2 cellular contexts compared by ENCODE assay signal in the genomic region with DNA sequence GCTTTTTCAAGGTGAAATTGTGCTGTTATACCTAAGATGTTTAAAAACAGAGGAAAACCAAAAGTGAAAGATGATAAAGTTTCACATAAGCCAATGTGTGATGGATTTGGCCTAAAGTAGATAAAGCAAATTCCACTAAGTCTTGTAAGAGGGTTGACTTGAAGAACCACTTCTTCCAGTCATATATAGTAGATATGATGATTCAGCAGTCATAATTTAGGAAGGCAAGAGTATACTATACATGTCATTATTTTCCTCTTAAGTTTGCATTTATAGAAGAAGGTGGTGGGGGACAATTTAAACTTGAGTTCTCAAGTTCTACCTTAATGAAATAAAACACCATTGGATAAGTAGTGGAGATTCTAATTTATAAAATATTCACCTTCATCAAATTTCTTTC.
TF ChIP-seq lines count a peak whose summit lies in the region.

No MANE protein-coding gene starts in this region.

TF ChIP-seq in HepG2, 621 proteins besides CTCF, POLR2A, EP300 and RAD21:
- TF ChIP-seq, protein P1, sequence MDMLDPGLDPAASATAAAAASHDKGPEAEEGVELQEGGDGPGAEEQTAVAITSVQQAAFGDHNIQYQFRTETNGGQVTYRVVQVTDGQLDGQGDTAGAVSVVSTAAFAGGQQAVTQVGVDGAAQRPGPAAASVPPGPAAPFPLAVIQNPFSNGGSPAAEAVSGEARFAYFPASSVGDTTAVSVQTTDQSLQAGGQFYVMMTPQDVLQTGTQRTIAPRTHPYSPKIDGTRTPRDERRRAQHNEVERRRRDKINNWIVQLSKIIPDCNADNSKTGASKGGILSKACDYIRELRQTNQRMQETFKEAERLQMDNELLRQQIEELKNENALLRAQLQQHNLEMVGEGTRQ (IDR thresholded peaks at IDR 0.05; ENCODE audit: low read depth, low read length) = no peak
- TF ChIP-seq, protein P1 (CRISPR knock-in tag; IDR thresholded peaks at IDR 0.05; ENCODE audit: borderline replicate concordance) = no peak
- TF ChIP-seq, protein P2, sequence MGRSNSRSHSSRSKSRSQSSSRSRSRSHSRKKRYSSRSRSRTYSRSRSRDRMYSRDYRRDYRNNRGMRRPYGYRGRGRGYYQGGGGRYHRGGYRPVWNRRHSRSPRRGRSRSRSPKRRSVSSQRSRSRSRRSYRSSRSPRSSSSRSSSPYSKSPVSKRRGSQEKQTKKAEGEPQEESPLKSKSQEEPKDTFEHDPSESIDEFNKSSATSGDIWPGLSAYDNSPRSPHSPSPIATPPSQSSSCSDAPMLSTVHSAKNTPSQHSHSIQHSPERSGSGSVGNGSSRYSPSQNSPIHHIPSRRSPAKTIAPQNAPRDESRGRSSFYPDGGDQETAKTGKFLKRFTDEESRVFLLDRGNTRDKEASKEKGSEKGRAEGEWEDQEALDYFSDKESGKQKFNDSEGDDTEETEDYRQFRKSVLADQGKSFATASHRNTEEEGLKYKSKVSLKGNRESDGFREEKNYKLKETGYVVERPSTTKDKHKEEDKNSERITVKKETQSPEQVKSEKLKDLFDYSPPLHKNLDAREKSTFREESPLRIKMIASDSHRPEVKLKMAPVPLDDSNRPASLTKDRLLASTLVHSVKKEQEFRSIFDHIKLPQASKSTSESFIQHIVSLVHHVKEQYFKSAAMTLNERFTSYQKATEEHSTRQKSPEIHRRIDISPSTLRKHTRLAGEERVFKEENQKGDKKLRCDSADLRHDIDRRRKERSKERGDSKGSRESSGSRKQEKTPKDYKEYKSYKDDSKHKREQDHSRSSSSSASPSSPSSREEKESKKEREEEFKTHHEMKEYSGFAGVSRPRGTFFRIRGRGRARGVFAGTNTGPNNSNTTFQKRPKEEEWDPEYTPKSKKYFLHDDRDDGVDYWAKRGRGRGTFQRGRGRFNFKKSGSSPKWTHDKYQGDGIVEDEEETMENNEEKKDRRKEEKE (IDR thresholded peaks at IDR 0.05) = no peak
- TF ChIP-seq MAFK (conservative IDR thresholded peaks at IDR 0.05 in 1 of 2, IDR thresholded peaks at IDR 0.05 in 1 of 2; ENCODE audit: low read length in 2 of 2) = peak; percentile 7 to 64; a peak in 2 of 4 replicates
- TF ChIP-seq MAFF (IDR thresholded peaks at IDR 0.05; ENCODE audit: low read depth, low read length) = peak; percentile 47
- no peak for TF ChIP-seq ZNF382 (CRISPR knock-in tag; IDR thresholded peaks at IDR 0.05; ENCODE audit: borderline replicate concordance)
- TF ChIP-seq RFX3 (CRISPR knock-in tag; IDR thresholded peaks at IDR 0.05) = no peak

TF ChIP-seq in GM12878, 131 proteins besides CTCF, POLR2A, EP300 and RAD21:
- TF ChIP-seq ZNF384 (IDR thresholded peaks at IDR 0.05; ENCODE audit: borderline replicate concordance, low read depth, low read length) (no peak), SREBF2 (IDR thresholded peaks at IDR 0.05; ENCODE audit: low read length) (no peak), TBL1XR1 (IDR thresholded peaks at IDR 0.05; ENCODE audit: low read depth, low read length) (no peak), TAF1 (IDR thresholded peaks at IDR 0.05; ENCODE audit: borderline replicate concordance, low read depth, low read length) (no peak), HDAC2 (IDR thresholded peaks at IDR 0.05) (no peak), NR2C2 (IDR thresholded peaks at IDR 0.05; ENCODE audit: borderline replicate concordance, control insufficient read depth, insufficient read length, low read depth) (no peak), CBX3 (IDR thresholded peaks at IDR 0.05; ENCODE audit: borderline replicate concordance, low read depth) (no peak), SRF (IDR thresholded peaks at IDR 0.05; ENCODE audit: low read depth in 2 of 2, low read length in 2 of 2) (no peak), RAD51 (IDR thresholded peaks at IDR 0.05) (no peak), BACH1 (IDR thresholded peaks at IDR 0.05; ENCODE audit: borderline replicate concordance) (no peak), MEF2B (IDR thresholded peaks at IDR 0.05; ENCODE audit: partially characterized antibody, poor library complexity, severe bottlenecking) (no peak)
- TF ChIP-seq, protein P3, sequence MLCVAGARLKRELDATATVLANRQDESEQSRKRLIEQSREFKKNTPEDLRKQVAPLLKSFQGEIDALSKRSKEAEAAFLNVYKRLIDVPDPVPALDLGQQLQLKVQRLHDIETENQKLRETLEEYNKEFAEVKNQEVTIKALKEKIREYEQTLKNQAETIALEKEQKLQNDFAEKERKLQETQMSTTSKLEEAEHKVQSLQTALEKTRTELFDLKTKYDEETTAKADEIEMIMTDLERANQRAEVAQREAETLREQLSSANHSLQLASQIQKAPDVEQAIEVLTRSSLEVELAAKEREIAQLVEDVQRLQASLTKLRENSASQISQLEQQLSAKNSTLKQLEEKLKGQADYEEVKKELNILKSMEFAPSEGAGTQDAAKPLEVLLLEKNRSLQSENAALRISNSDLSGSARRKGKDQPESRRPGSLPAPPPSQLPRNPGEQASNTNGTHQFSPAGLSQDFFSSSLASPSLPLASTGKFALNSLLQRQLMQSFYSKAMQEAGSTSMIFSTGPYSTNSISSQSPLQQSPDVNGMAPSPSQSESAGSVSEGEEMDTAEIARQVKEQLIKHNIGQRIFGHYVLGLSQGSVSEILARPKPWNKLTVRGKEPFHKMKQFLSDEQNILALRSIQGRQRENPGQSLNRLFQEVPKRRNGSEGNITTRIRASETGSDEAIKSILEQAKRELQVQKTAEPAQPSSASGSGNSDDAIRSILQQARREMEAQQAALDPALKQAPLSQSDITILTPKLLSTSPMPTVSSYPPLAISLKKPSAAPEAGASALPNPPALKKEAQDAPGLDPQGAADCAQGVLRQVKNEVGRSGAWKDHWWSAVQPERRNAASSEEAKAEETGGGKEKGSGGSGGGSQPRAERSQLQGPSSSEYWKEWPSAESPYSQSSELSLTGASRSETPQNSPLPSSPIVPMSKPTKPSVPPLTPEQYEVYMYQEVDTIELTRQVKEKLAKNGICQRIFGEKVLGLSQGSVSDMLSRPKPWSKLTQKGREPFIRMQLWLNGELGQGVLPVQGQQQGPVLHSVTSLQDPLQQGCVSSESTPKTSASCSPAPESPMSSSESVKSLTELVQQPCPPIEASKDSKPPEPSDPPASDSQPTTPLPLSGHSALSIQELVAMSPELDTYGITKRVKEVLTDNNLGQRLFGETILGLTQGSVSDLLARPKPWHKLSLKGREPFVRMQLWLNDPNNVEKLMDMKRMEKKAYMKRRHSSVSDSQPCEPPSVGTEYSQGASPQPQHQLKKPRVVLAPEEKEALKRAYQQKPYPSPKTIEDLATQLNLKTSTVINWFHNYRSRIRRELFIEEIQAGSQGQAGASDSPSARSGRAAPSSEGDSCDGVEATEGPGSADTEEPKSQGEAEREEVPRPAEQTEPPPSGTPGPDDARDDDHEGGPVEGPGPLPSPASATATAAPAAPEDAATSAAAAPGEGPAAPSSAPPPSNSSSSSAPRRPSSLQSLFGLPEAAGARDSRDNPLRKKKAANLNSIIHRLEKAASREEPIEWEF (IDR thresholded peaks at IDR 0.05; ENCODE audit: insufficient replicate concordance, low read depth, low read length) = no peak
- TF ChIP-seq, protein P4, sequence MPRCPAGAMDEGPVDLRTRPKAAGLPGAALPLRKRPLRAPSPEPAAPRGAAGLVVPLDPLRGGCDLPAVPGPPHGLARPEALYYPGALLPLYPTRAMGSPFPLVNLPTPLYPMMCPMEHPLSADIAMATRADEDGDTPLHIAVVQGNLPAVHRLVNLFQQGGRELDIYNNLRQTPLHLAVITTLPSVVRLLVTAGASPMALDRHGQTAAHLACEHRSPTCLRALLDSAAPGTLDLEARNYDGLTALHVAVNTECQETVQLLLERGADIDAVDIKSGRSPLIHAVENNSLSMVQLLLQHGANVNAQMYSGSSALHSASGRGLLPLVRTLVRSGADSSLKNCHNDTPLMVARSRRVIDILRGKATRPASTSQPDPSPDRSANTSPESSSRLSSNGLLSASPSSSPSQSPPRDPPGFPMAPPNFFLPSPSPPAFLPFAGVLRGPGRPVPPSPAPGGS (IDR thresholded peaks at IDR 0.05; ENCODE audit: borderline replicate concordance, insufficient read depth, low read depth, low read length, poor library complexity, severe bottlenecking) = no peak
- TF ChIP-seq, protein P5, sequence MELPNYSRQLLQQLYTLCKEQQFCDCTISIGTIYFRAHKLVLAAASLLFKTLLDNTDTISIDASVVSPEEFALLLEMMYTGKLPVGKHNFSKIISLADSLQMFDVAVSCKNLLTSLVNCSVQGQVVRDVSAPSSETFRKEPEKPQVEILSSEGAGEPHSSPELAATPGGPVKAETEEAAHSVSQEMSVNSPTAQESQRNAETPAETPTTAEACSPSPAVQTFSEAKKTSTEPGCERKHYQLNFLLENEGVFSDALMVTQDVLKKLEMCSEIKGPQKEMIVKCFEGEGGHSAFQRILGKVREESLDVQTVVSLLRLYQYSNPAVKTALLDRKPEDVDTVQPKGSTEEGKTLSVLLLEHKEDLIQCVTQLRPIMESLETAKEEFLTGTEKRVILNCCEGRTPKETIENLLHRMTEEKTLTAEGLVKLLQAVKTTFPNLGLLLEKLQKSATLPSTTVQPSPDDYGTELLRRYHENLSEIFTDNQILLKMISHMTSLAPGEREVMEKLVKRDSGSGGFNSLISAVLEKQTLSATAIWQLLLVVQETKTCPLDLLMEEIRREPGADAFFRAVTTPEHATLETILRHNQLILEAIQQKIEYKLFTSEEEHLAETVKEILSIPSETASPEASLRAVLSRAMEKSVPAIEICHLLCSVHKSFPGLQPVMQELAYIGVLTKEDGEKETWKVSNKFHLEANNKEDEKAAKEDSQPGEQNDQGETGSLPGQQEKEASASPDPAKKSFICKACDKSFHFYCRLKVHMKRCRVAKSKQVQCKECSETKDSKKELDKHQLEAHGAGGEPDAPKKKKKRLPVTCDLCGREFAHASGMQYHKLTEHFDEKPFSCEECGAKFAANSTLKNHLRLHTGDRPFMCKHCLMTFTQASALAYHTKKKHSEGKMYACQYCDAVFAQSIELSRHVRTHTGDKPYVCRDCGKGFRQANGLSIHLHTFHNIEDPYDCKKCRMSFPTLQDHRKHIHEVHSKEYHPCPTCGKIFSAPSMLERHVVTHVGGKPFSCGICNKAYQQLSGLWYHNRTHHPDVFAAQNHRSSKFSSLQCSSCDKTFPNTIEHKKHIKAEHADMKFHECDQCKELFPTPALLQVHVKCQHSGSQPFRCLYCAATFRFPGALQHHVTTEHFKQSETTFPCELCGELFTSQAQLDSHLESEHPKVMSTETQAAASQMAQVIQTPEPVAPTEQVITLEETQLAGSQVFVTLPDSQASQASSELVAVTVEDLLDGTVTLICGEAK (IDR thresholded peaks at IDR 0.05; ENCODE audit: borderline replicate concordance) = no peak
- TF ChIP-seq, protein P6, sequence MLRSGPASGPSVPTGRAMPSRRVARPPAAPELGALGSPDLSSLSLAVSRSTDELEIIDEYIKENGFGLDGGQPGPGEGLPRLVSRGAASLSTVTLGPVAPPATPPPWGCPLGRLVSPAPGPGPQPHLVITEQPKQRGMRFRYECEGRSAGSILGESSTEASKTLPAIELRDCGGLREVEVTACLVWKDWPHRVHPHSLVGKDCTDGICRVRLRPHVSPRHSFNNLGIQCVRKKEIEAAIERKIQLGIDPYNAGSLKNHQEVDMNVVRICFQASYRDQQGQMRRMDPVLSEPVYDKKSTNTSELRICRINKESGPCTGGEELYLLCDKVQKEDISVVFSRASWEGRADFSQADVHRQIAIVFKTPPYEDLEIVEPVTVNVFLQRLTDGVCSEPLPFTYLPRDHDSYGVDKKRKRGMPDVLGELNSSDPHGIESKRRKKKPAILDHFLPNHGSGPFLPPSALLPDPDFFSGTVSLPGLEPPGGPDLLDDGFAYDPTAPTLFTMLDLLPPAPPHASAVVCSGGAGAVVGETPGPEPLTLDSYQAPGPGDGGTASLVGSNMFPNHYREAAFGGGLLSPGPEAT (IDR thresholded peaks at IDR 0.05; ENCODE audit: low read depth) = no peak
- TF ChIP-seq, protein P7, sequence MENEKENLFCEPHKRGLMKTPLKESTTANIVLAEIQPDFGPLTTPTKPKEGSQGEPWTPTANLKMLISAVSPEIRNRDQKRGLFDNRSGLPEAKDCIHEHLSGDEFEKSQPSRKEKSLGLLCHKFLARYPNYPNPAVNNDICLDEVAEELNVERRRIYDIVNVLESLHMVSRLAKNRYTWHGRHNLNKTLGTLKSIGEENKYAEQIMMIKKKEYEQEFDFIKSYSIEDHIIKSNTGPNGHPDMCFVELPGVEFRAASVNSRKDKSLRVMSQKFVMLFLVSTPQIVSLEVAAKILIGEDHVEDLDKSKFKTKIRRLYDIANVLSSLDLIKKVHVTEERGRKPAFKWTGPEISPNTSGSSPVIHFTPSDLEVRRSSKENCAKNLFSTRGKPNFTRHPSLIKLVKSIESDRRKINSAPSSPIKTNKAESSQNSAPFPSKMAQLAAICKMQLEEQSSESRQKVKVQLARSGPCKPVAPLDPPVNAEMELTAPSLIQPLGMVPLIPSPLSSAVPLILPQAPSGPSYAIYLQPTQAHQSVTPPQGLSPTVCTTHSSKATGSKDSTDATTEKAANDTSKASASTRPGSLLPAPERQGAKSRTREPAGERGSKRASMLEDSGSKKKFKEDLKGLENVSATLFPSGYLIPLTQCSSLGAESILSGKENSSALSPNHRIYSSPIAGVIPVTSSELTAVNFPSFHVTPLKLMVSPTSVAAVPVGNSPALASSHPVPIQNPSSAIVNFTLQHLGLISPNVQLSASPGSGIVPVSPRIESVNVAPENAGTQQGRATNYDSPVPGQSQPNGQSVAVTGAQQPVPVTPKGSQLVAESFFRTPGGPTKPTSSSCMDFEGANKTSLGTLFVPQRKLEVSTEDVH (IDR thresholded peaks at IDR 0.05; ENCODE audit: low read depth, partially characterized antibody) = no peak
- TF ChIP-seq, protein P8, sequence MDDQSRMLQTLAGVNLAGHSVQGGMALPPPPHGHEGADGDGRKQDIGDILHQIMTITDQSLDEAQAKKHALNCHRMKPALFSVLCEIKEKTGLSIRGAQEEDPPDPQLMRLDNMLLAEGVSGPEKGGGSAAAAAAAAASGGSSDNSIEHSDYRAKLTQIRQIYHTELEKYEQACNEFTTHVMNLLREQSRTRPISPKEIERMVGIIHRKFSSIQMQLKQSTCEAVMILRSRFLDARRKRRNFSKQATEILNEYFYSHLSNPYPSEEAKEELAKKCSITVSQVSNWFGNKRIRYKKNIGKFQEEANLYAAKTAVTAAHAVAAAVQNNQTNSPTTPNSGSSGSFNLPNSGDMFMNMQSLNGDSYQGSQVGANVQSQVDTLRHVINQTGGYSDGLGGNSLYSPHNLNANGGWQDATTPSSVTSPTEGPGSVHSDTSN (IDR thresholded peaks at IDR 0.05; ENCODE audit: insufficient replicate concordance, low read depth, low read length) = no peak
